Comparison of ENCODE assay signal across 13 cellular contexts in genomic region chr1:26961826-26962225, GRCh38. TPM values are rescaled to one million over a fixed set of nuclear protein-coding genes. Genes with fewer than 3 reads are reported as not detected.
A peak's percentile ranks its signal among the peaks of the same experiment; 100 is the strongest.
DNase-seq lines count a peak whose midpoint lies in the region; FAIRE-seq and TF ChIP-seq lines count a peak whose summit lies in the region.
"Had no signal": no experiment of that assay in that cellular context is flagged by ENCODE, and none has a peak within 500 bp of the region (broad histone marks: within the 10 kb centered on the region; RNA-seq: fewer than 3 reads in every experiment).

No MANE protein-coding gene starts in this region.

- H3K36me3 ChIP-seq in suprapubic skin: no peaks in the 10 kb centered on the region
- H3K36me3 ChIP-seq: neutrophil, tibial nerve had no signal

- WGBS in suprapubic skin: 43% methylated on average over 3 of the region's 3 CpGs

- H3K4me3 ChIP-seq in cardiac fibroblast (replicated peaks in 1 of 2; ENCODE audit: low read depth in 2 of 2, low read length in 2 of 2) (no peak overlapping the region), suprapubic skin (no peak overlapping the region)
- H3K4me3 ChIP-seq: tibial nerve had no signal

- no peak for TF ChIP-seq POLR2A in suprapubic skin (IDR thresholded peaks at IDR 0.05)

- TF ChIP-seq CTCF in cardiac fibroblast (IDR thresholded peaks at IDR 0.05; ENCODE audit: low read depth, low read length) (no peak), suprapubic skin (IDR thresholded peaks at IDR 0.05) (no peak)

- no peak for FAIRE-seq in frontal cortex (lab: Jason Lieb, UNC)
- FAIRE-seq: G401.6 had no signal

- no peak overlapping the region for H3K27ac ChIP-seq in suprapubic skin
- H3K27ac ChIP-seq: neutrophil, tibial nerve had no signal

- H3K27me3 ChIP-seq in suprapubic skin: peaks cover 48% of the 10 kb centered on the region

- H3K9me3 ChIP-seq in suprapubic skin: no peaks in the 10 kb centered on the region
- H3K9me3 ChIP-seq: neutrophil had no signal

- DNase-seq in DMS53 treated with DMSO at 0.1 percent for 48 hours (lab: John Stamatoyannopoulos, UW; ENCODE audit: unreplicated experiment): peak; percentile 37
- DNase-seq in MV-4-11 (lab: John Stamatoyannopoulos, UW): peak; percentile 90
- DNase-seq in cardiac fibroblast (ENCODE audit: low read depth in 2 of 2): peak; percentile 89 to 97
- peak; percentile 14 for DNase-seq in myocyte (ENCODE audit: low read depth)
- no peak for DNase-seq in cerebellar nuclear complex (lab: John Stamatoyannopoulos, UW)
- no peak for DNase-seq in suprapubic skin (ENCODE audit: low spot score in 2 of 2)
- no peak for DNase-seq in NCI-H1436 (lab: John Stamatoyannopoulos, UW)
- DNase-seq in frontal cortex (ENCODE audit: low spot score in 2 of 2): no peak
- DNase-seq: NCI-H446 treated with DMSO at 0.1 percent for 48 hours had no signal

- TF ChIP-seq EP300 in suprapubic skin (IDR thresholded peaks at IDR 0.05): no peak

- peaks cover 29% of the 10 kb centered on the region for H3K4me1 ChIP-seq in suprapubic skin

RNA-seq across cellular contexts. Expression of gene KDF1, which starts 1.6 kb away (rescaled TPM):
- not detected in 2 replicates for total RNA-seq in myocyte
- not detected for polyA plus RNA-seq in myocyte (2012)
- 10 to 100 TPM; 21.9 to 51.1 (median 41.5) TPM for total RNA-seq in suprapubic skin
- total RNA-seq in frontal cortex: not detected
- total RNA-seq: T-helper 1 cell treated with Interleukin-12 subunit alpha and Interleukin-12 subunit beta and Interleukin-4 antibody, amounts not matched to agents 30 ng/mL and 1 ng/mL, for 36 hours; tibial nerve had no signal

RNA-seq across cellular contexts. Expression of gene TRNP1, which starts 31.7 kb away (rescaled TPM):
- total RNA-seq in myocyte (4.7 and 5.4 TPM in 2 replicates), suprapubic skin (10 to 100 TPM in 3 of 4 donors, 1 to 10 TPM in 1; 7.9 to 41.7 (median 28.4) TPM), frontal cortex (16.7 TPM)
- 6.0 TPM for polyA plus RNA-seq in myocyte (2012)

RNA-seq across cellular contexts. Expression of gene NUDC, which starts 40.3 kb away (rescaled TPM):
- total RNA-seq in myocyte: 35.7 and 43.0 TPM in 2 replicates
- polyA plus RNA-seq in myocyte (2012): 87.3 TPM
- 10 to 100 TPM; 34.1 to 65.2 (median 46.5) TPM for total RNA-seq in suprapubic skin
- total RNA-seq in frontal cortex: 17.1 TPM

RNA-seq across cellular contexts. Expression of gene NR0B2, which starts 48.1 kb away (rescaled TPM):
- total RNA-seq in myocyte (not detected in 2 replicates), suprapubic skin (not detected), frontal cortex (not detected)
- not detected for polyA plus RNA-seq in myocyte (2012)
- total RNA-seq: T-helper 1 cell treated with Interleukin-12 subunit alpha and Interleukin-12 subunit beta and Interleukin-4 antibody, amounts not matched to agents 30 ng/mL and 1 ng/mL, for 36 hours; tibial nerve had no signal

RNA-seq across cellular contexts. Expression of gene TENT5B, which starts 50.8 kb away (rescaled TPM):
- 0.94 and 5.2 TPM in 2 replicates for total RNA-seq in myocyte
- 0.29 TPM for polyA plus RNA-seq in myocyte (2012)
- 100 to 1,000 TPM in 3 of 4 donors, 10 to 100 TPM in 1; 72.3 to 233 (median 198) TPM for total RNA-seq in suprapubic skin
- not detected for total RNA-seq in frontal cortex
- total RNA-seq: T-helper 1 cell treated with Interleukin-12 subunit alpha and Interleukin-12 subunit beta and Interleukin-4 antibody, amounts not matched to agents 30 ng/mL and 1 ng/mL, for 36 hours had no signal

Comparison
In these comparisons a context has a peak if more than half of its experiments do, and no peak if none do; other contexts are left out.
1. DNase-seq: peak in DMS53 treated with DMSO at 0.1 percent for 48 hours (single experiment), MV-4-11 (single experiment), cardiac fibroblast (2 of 2) and myocyte (single experiment); none in cerebellar nuclear complex (0 of 2), suprapubic skin (0 of 2), NCI-H1436 (single experiment) and frontal cortex (0 of 2).
2. RNA of gene KDF1, which starts 1.6 kb away (total RNA-seq): 21.9 to 51.1 TPM in suprapubic skin; not detected in myocyte and not detected in frontal cortex (single experiment); every median in the first group is over 10 times any median in the second.